9 cellular contexts compared by ENCODE assay signal in genomic region chr16:87952751-87953150, GRCh38. TPM values are rescaled to one million over a fixed set of nuclear protein-coding genes. Genes with fewer than 3 reads are reported as not detected.
DNase-seq lines count a peak whose midpoint lies in the region; FAIRE-seq and TF ChIP-seq lines count a peak whose summit lies in the region.
"Had no signal": no experiment of that assay in that cellular context is flagged by ENCODE, and none has a peak within 500 bp of the region (broad histone marks: within the 10 kb centered on the region; RNA-seq: fewer than 3 reads in every experiment).

No MANE protein-coding gene starts in this region.

- TF ChIP-seq POLR2A in Peyer's patch (IDR thresholded peaks at IDR 0.05), result no peak

- peaks cover 0 to 51% (median 24%) of the 10 kb centered on the region in 4 donors for H3K4me1 ChIP-seq in Peyer's patch

- H3K36me3 Mint-ChIP-seq in progenitor cell of endocrine pancreas (ENCODE audit: insufficient read depth), result peaks cover 8% of the 10 kb centered on the region

- H3K27ac ChIP-seq in Peyer's patch, result peak overlapping the region in 3 of 4 donors; percentile 96 to 98 (median 98)

- TF ChIP-seq CTCF in GM06990 (IDR thresholded peaks at IDR 0.05; ENCODE audit: insufficient read depth, low read length, poor library complexity, severe bottlenecking) (no peak), Peyer's patch (IDR thresholded peaks at IDR 0.05) (no peak), epithelial cell of esophagus (IDR thresholded peaks at IDR 0.05; ENCODE audit: insufficient read depth, low read depth, low read length, missing control alignments) (no peak), progenitor cell of endocrine pancreas (IDR thresholded peaks at IDR 0.05; ENCODE audit: unreplicated experiment) (no peak)

- no peak for FAIRE-seq in GM19239 (lab: Jason Lieb, UNC)

- H3K4me3 Mint-ChIP-seq in progenitor cell of endocrine pancreas (ENCODE audit: low read depth), result peak overlapping the region; percentile 95

- peaks cover 30% of the 10 kb centered on the region for H3K4me1 Mint-ChIP-seq in progenitor cell of endocrine pancreas (ENCODE audit: low read depth)

- H3K27me3 Mint-ChIP-seq in progenitor cell of endocrine pancreas, result no peaks in the 10 kb centered on the region

- H3K27me3 ChIP-seq in GM06990 (replicated peaks; ENCODE audit: control insufficient read depth, insufficient read depth, low read length) (no peaks in the 10 kb centered on the region), Peyer's patch (no peaks in the 10 kb centered on the region)

- H3K9me3 Mint-ChIP-seq in progenitor cell of endocrine pancreas (ENCODE audit: low read depth), result no peaks in the 10 kb centered on the region

- H3K36me3 ChIP-seq in GM06990 (ENCODE audit: control insufficient read depth, insufficient read depth, low read length) (peaks cover 2% of the 10 kb centered on the region), Peyer's patch (peaks cover 0 to 5% (median 0%) of the 10 kb centered on the region in 3 donors)

- no peak for DNase-seq in GM06990 (ENCODE audit: extremely low read depth, insufficient read length)
- no peak for DNase-seq in Peyer's patch
- DNase-seq in epithelial cell of esophagus (ENCODE audit: low read depth), result no peak
- DNase-seq in progenitor cell of endocrine pancreas (ENCODE audit: low spot score, unreplicated experiment), result no peak
- no peak for DNase-seq in RKO (ENCODE audit: low spot score)
- DNase-seq in nucleus accumbens (lab: John Stamatoyannopoulos, UW), result no peak
- no peak for DNase-seq in GM19239 (ENCODE audit: insufficient read length, low spot score)
- DNase-seq in SIG-M5 (lab: John Stamatoyannopoulos, UW), result no peak
- DNase-seq: central memory CD4-positive, alpha-beta T cell had no signal

- H3K9me3 ChIP-seq in Peyer's patch, result no peaks in the 10 kb centered on the region

- H3K4me3 ChIP-seq in GM06990 (replicated peaks; ENCODE audit: low read depth, low read length) (peak overlapping the region; percentile 96), Peyer's patch (no peak overlapping the region), epithelial cell of esophagus (ENCODE audit: low read length) (peak overlapping the region; percentile 93)

- peak overlapping the region; percentile 33 for H3K27ac Mint-ChIP-seq in progenitor cell of endocrine pancreas

RNA-seq across cellular contexts. Expression of gene BANP, which starts 1.5 kb away (rescaled TPM):
- total RNA-seq in Peyer's patch, result 100 to 1,000 TPM in 1 of 4 donors, 10 to 100 TPM in 3; 27.6 to 113 (median 42.7) TPM
- total RNA-seq in progenitor cell of endocrine pancreas, result 41.5 and 53.9 TPM in 2 replicates

RNA-seq across cellular contexts. Expression of gene CA5A, which starts 16.4 kb away (rescaled TPM):
- not detected for total RNA-seq in Peyer's patch
- total RNA-seq in progenitor cell of endocrine pancreas, result 0.36 TPM in 1 of 2 replicates, not detected in the other

Comparison
In these comparisons a context has a peak if more than half of its experiments do, and no peak if none do; other contexts are left out.
1. H3K4me3 ChIP-seq: peak in GM06990 (single experiment) and epithelial cell of esophagus (single experiment); none in Peyer's patch (0 of 4).